In genomic region chr12:100234591-100235304, GRCh38 we compare ENCODE assay signal across 8 cellular contexts. TPM values are rescaled to one million over a fixed set of nuclear protein-coding genes. Genes with fewer than 3 reads are reported as not detected.
DNase-seq lines count a peak whose midpoint lies in the region; ATAC-seq and TF ChIP-seq lines count a peak whose summit lies in the region.

No MANE protein-coding gene starts in this region.

- H3K27ac ChIP-seq in cardiac muscle cell, result no peak overlapping the region

- peak; percentile 77 for TF ChIP-seq CTCF in cardiac muscle cell (IDR thresholded peaks at IDR 0.05; ENCODE audit: low read depth, low read length)

- H3K4me3 ChIP-seq in cardiac muscle cell, result no peak overlapping the region

- no peaks in the 10 kb centered on the region for H3K4me1 ChIP-seq in cardiac muscle cell (ENCODE audit: low read depth)

- DNase-seq in cardiac muscle cell (ENCODE audit: low read depth in 1 of 2, low spot score in 1 of 2), result peak; percentile 46 to 67
- no peak for DNase-seq in cardiac septum (ENCODE audit: low spot score)
- DNase-seq in NCI-H69 (lab: John Stamatoyannopoulos, UW), result peak; percentile 76
- DNase-seq in dedifferentiated amniotic fluid mesenchymal stem cell (ENCODE audit: extremely low spot score), result peak; percentile 34
- peak; percentile 73 for DNase-seq in medulla oblongata (ENCODE audit: extremely low spot score)
- DNase-seq in GF-D8 (lab: John Stamatoyannopoulos, UW), result no peak
- DNase-seq in T1000 (lab: John Stamatoyannopoulos, UW), result no peak

- H3K36me3 ChIP-seq in cardiac muscle cell, result no peaks in the 10 kb centered on the region

- no peaks in the 10 kb centered on the region for H3K9me3 ChIP-seq in cardiac muscle cell (ENCODE audit: low read depth)

- H3K27me3 ChIP-seq in cardiac muscle cell, result no peaks in the 10 kb centered on the region

- intact Hi-C loops in cardiac septum (cut with DNase I), result loop anchor here (5.0 kb wide), 1 partner anchor 323 kb away; no protein-coding TSS in a partner anchor

- peak; percentile 79 for ATAC-seq in HG03342 (IDR thresholded peaks at IDR 0.05; ENCODE audit: unreplicated experiment)

RNA-seq across cellular contexts. Expression of gene DEPDC4, which starts 32.1 kb away (rescaled TPM):
- total RNA-seq in cardiac muscle cell (1.5 and 1.6 TPM in 2 replicates), cardiac septum (0.62 TPM)
- polyA plus RNA-seq in cardiac muscle cell, result 4.4 and 5.4 TPM in 2 replicates

RNA-seq across cellular contexts. Expression of gene SCYL2, which starts 32.2 kb away (rescaled TPM):
- total RNA-seq in cardiac muscle cell (34.5 and 60.7 TPM in 2 replicates), cardiac septum (39.3 TPM)
- 26.7 and 31.5 TPM in 2 replicates for polyA plus RNA-seq in cardiac muscle cell

RNA-seq across cellular contexts. Expression of gene ACTR6, which starts 34.1 kb away (rescaled TPM):
- total RNA-seq in cardiac muscle cell (10.1 and 15.8 TPM in 2 replicates), cardiac septum (18.6 TPM)
- 28.0 and 32.9 TPM in 2 replicates for polyA plus RNA-seq in cardiac muscle cell

Comparison
In these comparisons a context has a peak if more than half of its experiments do, and no peak if none do; other contexts are left out.
1. DNase-seq: peak in cardiac muscle cell (2 of 2), NCI-H69 (single experiment), dedifferentiated amniotic fluid mesenchymal stem cell (single experiment) and medulla oblongata (single experiment); none in cardiac septum (single experiment), GF-D8 (single experiment) and T1000 (single experiment).